Comparison of ENCODE assay signal across 22 cellular contexts in genomic region chr6:32639440-32640394, GRCh38. TPM values are rescaled to one million over a fixed set of nuclear protein-coding genes. Genes with fewer than 3 reads are reported as not detected.
DNase-seq lines count a peak whose midpoint lies in the region; TF ChIP-seq lines count a peak whose summit lies in the region.
"Had no signal": no experiment of that assay in that cellular context is flagged by ENCODE, and none has a peak within 500 bp of the region (broad histone marks: within the 10 kb centered on the region; RNA-seq: fewer than 3 reads in every experiment).

No MANE protein-coding gene starts in this region.

- H3K4me1 ChIP-seq in Karpas-422 (ENCODE audit: low read length): peaks cover 52% of the 10 kb centered on the region
- no peaks in the 10 kb centered on the region for H3K4me1 ChIP-seq in Caco-2
- H3K4me1 ChIP-seq: SJSA1 had no signal

- H3K4me3 Mint-ChIP-seq in CD14-positive monocyte: peak overlapping the region; percentile 54 to 94
- H3K4me3 Mint-ChIP-seq in dendritic cell treated with granulocyte-macrophage colony-stimulating factor and Interleukin-4, amounts not matched to agents 40 ng/mL and 50 ng/mL, for 4 days: peak overlapping the region; percentile 82
- no peak overlapping the region for H3K4me3 Mint-ChIP-seq in Caco-2 (ENCODE audit: unreplicated experiment)

- H3K9ac ChIP-seq in Karpas-422 (ENCODE audit: low read length): 0 out of 2 replicates have a peak overlapping the region, but pooled peaks have one; percentile 85

- H3K9me3 ChIP-seq in Karpas-422 (ENCODE audit: low read length) (no peaks in the 10 kb centered on the region), Caco-2 (no peaks in the 10 kb centered on the region)
- H3K9me3 ChIP-seq: SJSA1 had no signal

- intact Hi-C loops in CD14-positive monocyte (cut with micrococcal nuclease): loop anchor here (2.0 to 5.0 kb wide), 2 partner anchors 103 kb away; partner anchors contain the start of gene HLA-DQA2 (in 1 of the 2)
- intact Hi-C loops in dendritic cell treated with granulocyte-macrophage colony-stimulating factor and Interleukin-4, amounts not matched to agents 40 ng/mL and 50 ng/mL, for 4 days (cut with micrococcal nuclease): no loop called here
- intact Hi-C loops in Caco-2 (cut with micrococcal nuclease; ENCODE audit: unreplicated experiment): loop anchor here (2.0 kb wide), 1 partner anchor 103 kb away; no protein-coding TSS in a partner anchor

- H3K4me3 ChIP-seq in GM08714 (ENCODE audit: low read length): peak overlapping the region; percentile 100
- peak overlapping the region; percentile 76; the same call in 1 of the 2 replicates for H3K4me3 ChIP-seq in Karpas-422 (ENCODE audit: low read length)
- no peak overlapping the region for H3K4me3 ChIP-seq in Caco-2 (ENCODE audit: low read depth, low read length)
- H3K4me3 ChIP-seq: SJSA1 had no signal

- TF ChIP-seq CTCF in CD14-positive monocyte (IDR thresholded peaks at IDR 0.05) (no peak), Caco-2 (IDR thresholded peaks at IDR 0.05; ENCODE audit: insufficient read depth in 1 of 2, low read depth in 1 of 2, low read length in 1 of 2, severe bottlenecking in 1 of 2, unreplicated experiment in 1 of 2) (no peak)

- H4K20me1 ChIP-seq in Karpas-422 (ENCODE audit: insufficient read depth, low read depth, low read length): no peaks in the 10 kb centered on the region

- CTCF ChIA-PET in Caco-2 (lab: Charles Lee): no interaction called here

- H3K9me2 ChIP-seq in Karpas-422 (replicated peaks; ENCODE audit: insufficient read depth, low read length): no peaks in the 10 kb centered on the region

- H3K4me1 Mint-ChIP-seq in CD14-positive monocyte: peaks cover 42% of the 10 kb centered on the region
- peaks cover 65% of the 10 kb centered on the region for H3K4me1 Mint-ChIP-seq in dendritic cell treated with granulocyte-macrophage colony-stimulating factor and Interleukin-4, amounts not matched to agents 40 ng/mL and 50 ng/mL, for 4 days (ENCODE audit: low read depth)
- H3K4me1 Mint-ChIP-seq in Caco-2 (ENCODE audit: low read depth, unreplicated experiment): no peaks in the 10 kb centered on the region

- H3K36me3 ChIP-seq in Karpas-422 (ENCODE audit: insufficient read depth, low read length) (peaks cover 19% of the 10 kb centered on the region), Caco-2 (ENCODE audit: control insufficient read depth, insufficient read depth, low read length) (no peaks in the 10 kb centered on the region)
- H3K36me3 ChIP-seq: SJSA1 had no signal

- H3K36me3 Mint-ChIP-seq in CD14-positive monocyte: peaks cover 36 to 45% of the 10 kb centered on the region in 2 donors
- H3K36me3 Mint-ChIP-seq in dendritic cell treated with granulocyte-macrophage colony-stimulating factor and Interleukin-4, amounts not matched to agents 40 ng/mL and 50 ng/mL, for 4 days (ENCODE audit: low read depth): peaks cover 72% of the 10 kb centered on the region
- no peaks in the 10 kb centered on the region for H3K36me3 Mint-ChIP-seq in Caco-2 (ENCODE audit: insufficient read depth, unreplicated experiment)

- H3K27ac ChIP-seq in Karpas-422 (ENCODE audit: low read length): peak overlapping the region; percentile 76
- H3K27ac ChIP-seq: HL-60, SJSA1 had no signal

- H3K9me3 Mint-ChIP-seq in CD14-positive monocyte (peaks cover 0 to 4% (median 2%) of the 10 kb centered on the region in 7 donors), Caco-2 (ENCODE audit: unreplicated experiment) (no peaks in the 10 kb centered on the region)
- no peaks in the 10 kb centered on the region for H3K9me3 Mint-ChIP-seq in dendritic cell treated with granulocyte-macrophage colony-stimulating factor and Interleukin-4, amounts not matched to agents 40 ng/mL and 50 ng/mL, for 4 days

- no peak overlapping the region for H2AFZ ChIP-seq in Karpas-422 (ENCODE audit: low read length)

- POLR2A ChIA-PET in Caco-2 (lab: Charles Lee): no interaction called here

- no peak for DNase-seq in CD14-positive monocyte (ENCODE audit: low spot score)
- peak; percentile 39 for DNase-seq in Karpas-422
- DNase-seq in kidney tubule cell (ENCODE audit: low spot score): no peak
- no peak for DNase-seq in Caco-2
- DNase-seq in cerebellum (ENCODE audit: low spot score): no peak
- no peak for DNase-seq in NCI-H1417 (lab: John Stamatoyannopoulos, UW)
- DNase-seq: ACHN; DMS 273 treated with DMSO at 0.1 percent for 48 hours; GOT3; KBM-7; NCI-H1092; NCI-H1694; NCI-H2107; NCI-H226; NCI-H526 treated with DMSO at 0.1 percent for 48 hours; NK-92 treated with Interleukin-12 subunit alpha and Interleukin-12 subunit beta, amount 100 ng/mL, for 24 hours; PC-3 had no signal

- no TSS peak for BruUV-seq in Caco-2 (replicated peaks; lab: Mats Ljungman, UMichigan)

- H3K79me2 ChIP-seq in Karpas-422 (ENCODE audit: low read length): peaks cover 28% of the 10 kb centered on the region

- H3K4me2 ChIP-seq in Karpas-422 (ENCODE audit: low read depth, low read length, poor library complexity, severe bottlenecking): peak overlapping the region; percentile 95

- H3K27me3 Mint-ChIP-seq in CD14-positive monocyte (ENCODE audit: low read depth in 3 of 3) (peaks cover 2 to 11% (median 7%) of the 10 kb centered on the region in 3 donors), Caco-2 (ENCODE audit: insufficient read depth, unreplicated experiment) (peaks cover 8% of the 10 kb centered on the region)
- no peaks in the 10 kb centered on the region for H3K27me3 Mint-ChIP-seq in dendritic cell treated with granulocyte-macrophage colony-stimulating factor and Interleukin-4, amounts not matched to agents 40 ng/mL and 50 ng/mL, for 4 days

- H3K27me3 ChIP-seq in Karpas-422 (ENCODE audit: low read length): no peaks in the 10 kb centered on the region
- no peaks in the 10 kb centered on the region for H3K27me3 ChIP-seq in Caco-2 (replicated peaks; ENCODE audit: control insufficient read depth, insufficient read depth, low read length)

- H3K27ac Mint-ChIP-seq in CD14-positive monocyte (peak overlapping the region in 5 of 7 donors; percentile 41 to 99 (median 64)), Caco-2 (ENCODE audit: unreplicated experiment) (no peak overlapping the region)
- peak overlapping the region; percentile 99 for H3K27ac Mint-ChIP-seq in dendritic cell treated with granulocyte-macrophage colony-stimulating factor and Interleukin-4, amounts not matched to agents 40 ng/mL and 50 ng/mL, for 4 days

RNA-seq across cellular contexts. Expression of gene HLA-DQA1, which starts 2.5 kb away (rescaled TPM):
- 100 to 1,000 TPM in 1 of 2 donors, 10 to 100 TPM in 1; 98.1 to 191 TPM for polyA plus RNA-seq in CD14-positive monocyte
- total RNA-seq in Karpas-422 (2014; rRNA removed; shearing (Covaris generic); ENCODE audit: low replicate concordance): 216 and 309 TPM in 2 replicates
- total RNA-seq in Caco-2 (2022) (not detected in 2 replicates), cerebellum (not detected)
- total RNA-seq: M059J, PC-3, SJSA1 had no signal

RNA-seq across cellular contexts. Expression of gene HLA-DQB1, which starts 26.7 kb away (rescaled TPM):
- polyA plus RNA-seq in CD14-positive monocyte: 100 to 1,000 TPM; 246 to 638 TPM
- 79.1 and 126 TPM in 2 replicates for total RNA-seq in Karpas-422 (2014; rRNA removed; shearing (Covaris generic); ENCODE audit: low replicate concordance)
- total RNA-seq in Caco-2 (2022): not detected in 2 replicates
- not detected for total RNA-seq in cerebellum
- total RNA-seq: M059J, PC-3, SJSA1 had no signal

RNA-seq across cellular contexts. Expression of gene HLA-DRB1, which starts 50.1 kb away (rescaled TPM):
- polyA plus RNA-seq in CD14-positive monocyte: 1,000 to 10,000 TPM; 2,645 to 2,792 TPM
- total RNA-seq in Karpas-422 (2014; rRNA removed; shearing (Covaris generic); ENCODE audit: low replicate concordance): 281 and 366 TPM in 2 replicates
- total RNA-seq in Caco-2 (2022): not detected in 2 replicates
- total RNA-seq in cerebellum: 0.73 TPM
- total RNA-seq: PC-3, SJSA1 had no signal

Comparison
In these comparisons a context has a peak if more than half of its experiments do, and no peak if none do; other contexts are left out.
1. RNA of gene HLA-DQA1, which starts 2.5 kb away (total RNA-seq): 216 to 309 TPM in Karpas-422; not detected in Caco-2 and not detected in cerebellum (single experiment); every median in the first group is over 100 times any median in the second.
2. RNA of gene HLA-DQB1, which starts 26.7 kb away (total RNA-seq): 79.1 to 126 TPM in Karpas-422; not detected in Caco-2 and not detected in cerebellum (single experiment); every median in the first group is over 10 times any median in the second.
3. RNA of gene HLA-DRB1, which starts 50.1 kb away (total RNA-seq): 281 to 366 TPM in Karpas-422; 0.73 TPM in cerebellum (single experiment) and not detected in Caco-2; every median in the first group is over 100 times any median in the second.